Comparison of ENCODE assay signal across 21 cellular contexts in the genomic region with DNA sequence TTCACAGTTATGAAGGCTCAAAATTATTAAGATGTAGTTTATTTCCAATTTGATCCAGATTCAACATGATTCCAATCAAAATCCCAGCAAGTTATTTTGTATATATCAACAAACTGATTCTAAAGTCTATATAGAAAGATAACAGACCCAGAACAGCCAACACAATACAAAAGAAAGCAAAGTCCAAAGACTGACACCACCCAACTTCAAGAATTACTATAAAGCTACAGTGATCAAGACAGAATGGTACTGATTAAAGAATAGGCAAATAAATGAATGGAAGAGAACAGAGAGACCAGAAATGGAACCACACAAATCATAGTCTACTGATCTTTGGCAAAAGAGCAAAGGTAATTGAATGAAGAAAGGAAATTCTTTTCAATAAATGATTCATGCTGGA. TPM values are rescaled to one million over a fixed set of nuclear protein-coding genes. Genes with fewer than 3 reads are reported as not detected.
A peak's percentile ranks its signal among the peaks of the same experiment; 100 is the strongest.
DNase-seq lines count a peak whose midpoint lies in the region; ATAC-seq, FAIRE-seq and TF ChIP-seq lines count a peak whose summit lies in the region.
"Had no signal": no experiment of that assay in that cellular context is flagged by ENCODE, and none has a peak within 500 bp of the region (broad histone marks: within the 10 kb centered on the region; RNA-seq: fewer than 3 reads in every experiment).

No MANE protein-coding gene starts in this region.

- no peaks in the 10 kb centered on the region for H3K9me3 ChIP-seq in astrocyte (ENCODE audit: insufficient read depth, low read depth, low read length)
- H3K9me3 ChIP-seq in small intestine (ENCODE audit: control insufficient read depth, low read depth): no peaks in the 10 kb centered on the region
- H3K9me3 ChIP-seq: A549 had no signal

- H3K36me3 ChIP-seq in astrocyte (ENCODE audit: insufficient read depth, low read length): peaks cover 36% of the 10 kb centered on the region
- peaks cover 0 to 18% of the 10 kb centered on the region in 2 donors for H3K36me3 ChIP-seq in small intestine (ENCODE audit: control insufficient read depth in 2 of 2, insufficient read depth in 2 of 2, low read length in 2 of 2)

- DNase-seq in NCI-H1436 treated with DMSO at 0.1 percent for 48 hours (lab: John Stamatoyannopoulos, UW) (peak; percentile 12), NCI-H1436 (lab: John Stamatoyannopoulos, UW) (no peak), astrocyte (ENCODE audit: low read depth) (no peak), left lobe of liver (ENCODE audit: low spot score) (no peak), small intestine (peak; percentile 70), GM10266 (ENCODE audit: extremely low spot score) (no peak), nephron progenitor cell (no peak)
- DNase-seq: AML-193; CD4-positive, alpha-beta T cell; DMS153; DMS79; GDM1; GOT3; H7; HFFc6 had no signal

- H3K27me3 Mint-ChIP-seq in astrocyte (ENCODE audit: low read depth, unreplicated experiment) (no peaks in the 10 kb centered on the region), nephron progenitor cell (ENCODE audit: low read depth, poor library complexity) (no peaks in the 10 kb centered on the region)
- H3K27me3 Mint-ChIP-seq: CD4-positive, alpha-beta T cell had no signal

- H3K79me2 ChIP-seq in astrocyte (ENCODE audit: insufficient read depth, low read length): no peaks in the 10 kb centered on the region

- H3K4me3 Mint-ChIP-seq in astrocyte (ENCODE audit: unreplicated experiment) (no peak overlapping the region), nephron progenitor cell (no peak overlapping the region)
- H3K4me3 Mint-ChIP-seq: CD4-positive, alpha-beta T cell; HFFc6 had no signal

- no peak overlapping the region for H3K9ac ChIP-seq in astrocyte (ENCODE audit: low read length)

- no peak overlapping the region for H2AFZ ChIP-seq in astrocyte (ENCODE audit: low read depth, low read length)

- H3K4me1 Mint-ChIP-seq in astrocyte (ENCODE audit: low read depth, unreplicated experiment): peaks cover 4% of the 10 kb centered on the region
- H3K4me1 Mint-ChIP-seq in nephron progenitor cell: no peaks in the 10 kb centered on the region

- H3K4me3 ChIP-seq in astrocyte (ENCODE audit: insufficient read depth, low read depth, low read length) (no peak overlapping the region), small intestine (ENCODE audit: low read depth in 1 of 2, low read length in 2 of 2) (no peak overlapping the region)
- H3K4me3 ChIP-seq: A549, GM12878 had no signal

- H3K4me1 ChIP-seq in astrocyte (ENCODE audit: insufficient read depth, low read length) (no peaks in the 10 kb centered on the region), small intestine (ENCODE audit: control insufficient read depth in 2 of 2, insufficient read depth in 1 of 2, low read depth in 1 of 2, low read length in 1 of 2) (peaks cover 0 to 2% of the 10 kb centered on the region in 2 donors)
- H3K4me1 ChIP-seq: A549 had no signal

- ATAC-seq in left lobe of liver: peak; percentile 34
- ATAC-seq: A549, GM12878, HCT116 had no signal

- H4K20me1 ChIP-seq in astrocyte (ENCODE audit: insufficient read depth, low read length): no peaks in the 10 kb centered on the region

- FAIRE-seq in astrocyte (lab: Jason Lieb, UNC) (no peak), small intestine (lab: Jason Lieb, UNC) (peak; percentile 5)
- FAIRE-seq: A549, GM12878 had no signal

- peaks cover 3% of the 10 kb centered on the region for H3K36me3 Mint-ChIP-seq in astrocyte (ENCODE audit: low read depth, unreplicated experiment)
- H3K36me3 Mint-ChIP-seq in nephron progenitor cell (ENCODE audit: low read depth): peaks cover 66% of the 10 kb centered on the region

- H3K27ac Mint-ChIP-seq in astrocyte (ENCODE audit: unreplicated experiment): peak overlapping the region; percentile 30
- H3K27ac Mint-ChIP-seq in nephron progenitor cell: no peak overlapping the region
- H3K27ac Mint-ChIP-seq: CD4-positive, alpha-beta T cell; HFFc6 had no signal

- no peak for TF ChIP-seq CTCF in astrocyte (IDR thresholded peaks at IDR 0.05; ENCODE audit: insufficient read depth, low read depth, low read length)
- TF ChIP-seq CTCF in GM10266 (IDR thresholded peaks at IDR 0.05; ENCODE audit: control insufficient read depth, insufficient read depth, low read depth, missing control alignments): no peak
- TF ChIP-seq CTCF in nephron progenitor cell (IDR thresholded peaks at IDR 0.05): no peak

- H3K4me2 ChIP-seq in astrocyte (ENCODE audit: low read length): no peak overlapping the region
- H3K4me2 ChIP-seq: A549 had no signal

- H3K27ac ChIP-seq in astrocyte (ENCODE audit: low read depth, low read length): no peak overlapping the region
- no peak overlapping the region for H3K27ac ChIP-seq in small intestine (ENCODE audit: low read depth in 1 of 2, low read length in 1 of 2)
- H3K27ac ChIP-seq: 22Rv1, A549, C4-2B had no signal

- H3K9me3 Mint-ChIP-seq in astrocyte (ENCODE audit: unreplicated experiment) (no peaks in the 10 kb centered on the region), nephron progenitor cell (peaks cover 7% of the 10 kb centered on the region)
- H3K9me3 Mint-ChIP-seq: CD4-positive, alpha-beta T cell; HFFc6 had no signal

- H3K27me3 ChIP-seq in astrocyte (ENCODE audit: insufficient read depth, low read length) (no peaks in the 10 kb centered on the region), small intestine (ENCODE audit: control insufficient read depth in 2 of 2, insufficient read depth in 2 of 2, low read length in 2 of 2) (no peaks in the 10 kb centered on the region)

RNA-seq across cellular contexts. Expression of a gene that starts 34.9 kb away (rescaled TPM):
- total RNA-seq in astrocyte: 11.7 and 13.0 TPM in 2 replicates
- 5.7 TPM for total RNA-seq in left lobe of liver
- 1 to 10 TPM; 4.6 to 6.7 (median 5.9) TPM for polyA plus RNA-seq in small intestine

RNA-seq across cellular contexts. Expression of a gene that starts 41.6 kb away (rescaled TPM):
- 0.20 and 0.31 TPM in 2 replicates for total RNA-seq in astrocyte
- total RNA-seq in left lobe of liver: 0.20 TPM
- polyA plus RNA-seq in small intestine: under 1 TPM in 1 of 3 donors, not detected in 2; 0.04 TPM
- total RNA-seq: Daoy had no signal

Comparison
In these comparisons a context has a peak if more than half of its experiments do, and no peak if none do; other contexts are left out.
1. DNase-seq: peak in NCI-H1436 treated with DMSO at 0.1 percent for 48 hours (single experiment) and small intestine (single experiment); none in NCI-H1436 (single experiment), astrocyte (single experiment), left lobe of liver (single experiment), GM10266 (single experiment) and nephron progenitor cell (single experiment).